8 cellular contexts compared by ENCODE assay signal in the genomic region with DNA sequence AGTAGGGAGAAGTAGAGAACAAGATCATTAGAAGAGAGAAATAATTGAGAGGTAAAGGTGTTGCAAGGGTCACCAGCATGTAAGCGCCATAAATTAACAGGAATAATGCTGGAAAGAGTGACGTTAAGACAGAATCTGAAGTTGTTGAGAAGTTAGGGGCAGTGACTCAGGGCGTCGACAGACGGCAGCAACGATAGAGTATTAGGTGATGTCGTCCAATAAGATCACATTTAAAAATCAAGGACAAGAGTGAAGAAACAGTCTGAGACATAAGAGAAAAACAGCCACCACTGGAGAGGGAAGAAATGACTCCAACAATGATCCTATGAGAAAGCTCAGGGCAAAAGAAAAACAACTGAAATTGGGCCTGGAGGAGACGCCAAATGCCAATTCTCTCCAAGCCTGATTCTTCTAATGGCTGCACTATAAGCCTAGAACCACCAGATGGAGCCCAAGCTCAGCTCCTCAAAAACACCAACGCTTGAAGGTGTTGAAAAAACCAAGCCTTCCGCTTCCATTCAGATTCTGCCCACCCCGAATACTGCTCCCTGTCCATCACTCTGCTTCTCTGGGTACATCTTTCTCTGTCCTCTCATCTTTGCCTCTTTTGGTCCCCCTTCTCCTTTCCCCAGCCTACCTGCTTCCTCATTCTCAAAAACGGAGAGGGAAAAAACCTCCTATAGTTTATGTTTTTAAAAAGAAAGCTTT.
A peak's percentile ranks its signal among the peaks of the same experiment; 100 is the strongest.
DNase-seq lines count a peak whose midpoint lies in the region; ATAC-seq and TF ChIP-seq lines count a peak whose summit lies in the region.

No MANE protein-coding gene starts in this region.

- peaks cover 48% of the 10 kb centered on the region for H3K4me1 Mint-ChIP-seq in CD4-positive, alpha-beta T cell (ENCODE audit: low read depth)

- CTCF ChIA-PET in CD4-positive, alpha-beta T cell (lab: Charles Lee), result interaction anchor here (1.1 to 4.7 kb wide), 18 partner anchors 10 to 91 kb away, joined by 3 to 160 read pairs (median 6); a partner anchor contains a TSS

- peak; percentile 81 for TF ChIP-seq CTCF in CD4-positive, alpha-beta T cell (IDR thresholded peaks at IDR 0.05)

- H3K36me3 Mint-ChIP-seq in CD4-positive, alpha-beta T cell (ENCODE audit: low read depth), result peaks cover 13% of the 10 kb centered on the region

- H3K4me3 Mint-ChIP-seq in CD4-positive, alpha-beta T cell, result peak overlapping the region; percentile 2

- H3K27ac ChIP-seq in CD4-positive, alpha-beta T cell (ENCODE audit: low read depth, low read length), result no peak overlapping the region

- no peak overlapping the region for H3K27ac Mint-ChIP-seq in CD4-positive, alpha-beta T cell

- ATAC-seq in CD4-positive, alpha-beta T cell (ENCODE audit: poor library complexity), result peak; percentile 66
- no peak for ATAC-seq in HG02840 (IDR thresholded peaks at IDR 0.05; ENCODE audit: low FRiP score, unreplicated experiment)

- no peaks in the 10 kb centered on the region for H3K27me3 Mint-ChIP-seq in CD4-positive, alpha-beta T cell

- no peaks in the 10 kb centered on the region for H3K9me3 Mint-ChIP-seq in CD4-positive, alpha-beta T cell

- intact Hi-C loops in CD4-positive, alpha-beta T cell (cut with DNase I, micrococcal nuclease), result loop anchor here (1.0 to 10.0 kb wide), 4 partner anchors 70 to 304 kb away; a partner anchor contains a TSS

- POLR2A ChIA-PET in CD4-positive, alpha-beta T cell (lab: Charles Lee), result interaction anchor here (0.7 to 3.1 kb wide), 5 partner anchors 9 to 86 kb away, joined by 4 to 38 read pairs (median 5); no protein-coding TSS in a partner anchor

- DNase-seq in CD4-positive, alpha-beta T cell, result peak; percentile 44 to 62 (median 48)
- peak; percentile 66 for DNase-seq in HS-27A (ENCODE audit: low read depth)
- peak; percentile 20 for DNase-seq in NOMO-1 treated with dmso at 0.1 percent for 144 hours (lab: John Stamatoyannopoulos, UW; ENCODE audit: unreplicated experiment)
- DNase-seq in activated CD8-positive, alpha-beta memory T cell treated with anti-CD3 and anti-CD28 coated beads, Interleukin-2, amount 50 U/mL, for 1 hour (ENCODE audit: extremely low read depth), result peak; percentile 37
- peak; percentile 47 for DNase-seq in epidermal melanocyte (ENCODE audit: insufficient read length, low spot score)
- DNase-seq in mucosa of gallbladder (ENCODE audit: low spot score), result peak; percentile 69
- DNase-seq in stimulated activated naive CD4-positive, alpha-beta T cell treated with Interleukin-2 at 50 U/mL for 16 hours (lab: John Stamatoyannopoulos, UW), result peak; percentile 24

- H3K27me3 ChIP-seq in CD4-positive, alpha-beta T cell (ENCODE audit: control insufficient read depth, insufficient read depth, low read length), result no peaks in the 10 kb centered on the region

- no peaks in the 10 kb centered on the region for H3K9me3 ChIP-seq in CD4-positive, alpha-beta T cell (ENCODE audit: control insufficient read depth, low read length)
